In the genomic region with DNA sequence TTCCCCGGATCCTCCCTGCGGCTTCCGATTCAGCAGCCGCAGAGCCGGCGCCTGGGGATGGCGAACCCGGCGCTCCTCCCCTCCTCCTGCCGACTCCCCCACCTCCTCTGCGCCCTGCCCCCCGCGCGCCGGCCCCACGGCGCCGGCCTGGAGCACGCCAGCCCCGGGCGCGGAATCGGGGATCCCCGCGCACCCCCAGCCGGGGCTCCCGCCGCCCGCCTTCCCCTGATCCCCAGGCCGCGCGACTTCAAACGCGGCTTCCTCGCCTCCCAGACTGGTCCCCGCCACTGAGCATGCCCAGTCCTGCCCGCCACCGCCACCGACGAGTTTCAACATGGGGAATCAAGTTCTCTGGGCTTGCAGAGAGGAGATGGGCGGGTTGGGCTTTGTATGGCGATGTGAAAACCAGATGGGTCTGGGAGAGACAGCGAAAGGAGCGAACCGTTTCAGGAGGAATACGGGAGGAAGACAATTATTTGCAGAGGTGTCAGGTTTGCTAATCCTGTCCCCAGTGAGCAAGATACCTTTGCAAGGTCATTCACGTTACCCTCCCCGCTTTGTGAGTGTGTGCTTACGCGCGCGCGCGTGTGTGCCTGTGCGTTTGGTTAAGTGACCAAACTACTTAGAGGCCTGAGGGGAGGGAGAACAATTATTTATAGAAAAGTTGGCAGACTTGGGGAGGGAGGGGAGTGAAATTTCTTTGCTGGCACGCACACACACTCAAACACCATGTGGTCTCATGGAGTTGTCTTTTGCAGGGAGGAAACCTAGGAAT, we compare ENCODE assay signal across 8 cellular contexts. TPM values are rescaled to one million over a fixed set of nuclear protein-coding genes. Genes with fewer than 3 reads are reported as not detected.
A peak's percentile ranks its signal among the peaks of the same experiment; 100 is the strongest.
DNase-seq lines count a peak whose midpoint lies in the region; ATAC-seq and TF ChIP-seq lines count a peak whose summit lies in the region.

Gene PANK1, minus strand, starts transcription at position 276 of the 775 bp plus-strand sequence. CDS start 351 bp downstream, outside the sequence.

- peak within 1 kb of the TSS; percentile 75 for H3K4me3 ChIP-seq in SU-DHL-6 (ENCODE audit: insufficient read depth, low read length, poor library complexity, severe bottlenecking)
- H3K4me3 ChIP-seq in adipocyte (ENCODE audit: low read length) = peak within 1 kb of the TSS; percentile 80
- peak within 1 kb of the TSS; percentile 45 to 95 (median 82) for H3K4me3 ChIP-seq in heart left ventricle

- H3K27ac ChIP-seq in SU-DHL-6 (ENCODE audit: low read depth, low read length) (peak within 1 kb of the TSS; percentile 83), heart left ventricle (peak within 1 kb of the TSS; percentile 87 to 99 (median 94))

- DNase-seq in HEK293T (ENCODE audit: extremely low spot score) (peak; percentile 75), MV-4-11 (lab: John Stamatoyannopoulos, UW) (peak; percentile 71), adipocyte (ENCODE audit: low read depth) (peak; percentile 93), heart left ventricle (peak; percentile 72 to 88 (median 81)), posterior cingulate gyrus (peak; percentile 63 to 96 (median 78)), ureter (ENCODE audit: low spot score) (peak; percentile 95)

- TF ChIP-seq POLR2A in GM10847 (IDR thresholded peaks at IDR 0.05; ENCODE audit: extremely low read depth, insufficient read length) (peak; percentile 47), heart left ventricle (IDR thresholded peaks at IDR 0.05) (peak in 1 of 2 donors; percentile 51)

- H3K27me3 ChIP-seq in SU-DHL-6 (ENCODE audit: low read length) = no peaks in the 10 kb centered on the region
- H3K27me3 ChIP-seq in adipocyte (replicated peaks; ENCODE audit: control insufficient read depth, insufficient read depth, low read length) = no peaks in the 10 kb centered on the region
- no peaks in the 10 kb centered on the region for H3K27me3 ChIP-seq in heart left ventricle

- no peak for TF ChIP-seq CTCF in SU-DHL-6 (IDR thresholded peaks at IDR 0.05; ENCODE audit: insufficient read depth, low read length, poor library complexity, severe bottlenecking)
- no peak for TF ChIP-seq CTCF in heart left ventricle (IDR thresholded peaks at IDR 0.05)

- peak within 1 kb of the TSS; percentile 79 for H2AFZ ChIP-seq in SU-DHL-6 (ENCODE audit: low read depth, low read length, severe bottlenecking)

- H3K79me2 ChIP-seq in SU-DHL-6 (ENCODE audit: insufficient read depth, low read length) = peaks cover 35% of the 10 kb centered on the region

- no peaks in the 10 kb centered on the region for H3K9me2 ChIP-seq in SU-DHL-6 (replicated peaks; ENCODE audit: insufficient read depth, low read length)

- no peaks in the 10 kb centered on the region for H3K36me3 ChIP-seq in SU-DHL-6 (ENCODE audit: low read length)
- no peaks in the 10 kb centered on the region for H3K36me3 ChIP-seq in adipocyte (ENCODE audit: control insufficient read depth, insufficient read depth, low read length, severe bottlenecking)
- no peaks in the 10 kb centered on the region for H3K36me3 ChIP-seq in heart left ventricle

- H3F3A ChIP-seq in SU-DHL-6 (ENCODE audit: insufficient read depth) = peaks cover 16% of the 10 kb centered on the region

- ATAC-seq in heart left ventricle = peak; percentile 67 to 73 (median 70)

- H3K9me3 ChIP-seq in SU-DHL-6 (ENCODE audit: insufficient read depth, low read length) = no peaks in the 10 kb centered on the region
- H3K9me3 ChIP-seq in adipocyte (ENCODE audit: control insufficient read depth, low read length) = peaks cover 5% of the 10 kb centered on the region
- no peaks in the 10 kb centered on the region for H3K9me3 ChIP-seq in heart left ventricle

- WGBS in heart left ventricle, 4 donors = 0 to 1% (median 1%) methylated on average over 21 to 56 of the region's 56 CpGs

- H3K9ac ChIP-seq in SU-DHL-6 (ENCODE audit: low read length) = peak within 1 kb of the TSS; percentile 93
- peak within 1 kb of the TSS; percentile 92 for H3K9ac ChIP-seq in adipocyte (ENCODE audit: low read length)

- CTCF ChIA-PET in HEK293T (lab: Yijun Ruan, JAX) = no interaction called here

- peaks cover 30% of the 10 kb centered on the region for H3K4me1 ChIP-seq in adipocyte (ENCODE audit: control insufficient read depth, insufficient read depth, low read length)
- H3K4me1 ChIP-seq in heart left ventricle = peaks cover 0 to 35% (median 15%) of the 10 kb centered on the region in 12 donors

- intact Hi-C loops in heart left ventricle (cut with DNase I) = loop anchor here in 8 of 10 donors (1.0 to 5.0 kb wide), 8 partner anchors 48 to 57 kb away; partner anchors contain the start of gene KIF20B (in 6 of the 8)
- intact Hi-C loops in posterior cingulate gyrus (cut with DNase I) = loop anchor here (2.0 to 10.0 kb wide), 2 partner anchors 56 to 220 kb away; partner anchors contain the start of gene KIF20B

- H3K4me2 ChIP-seq in SU-DHL-6 (ENCODE audit: low read depth, low read length, poor library complexity, severe bottlenecking) = peak within 1 kb of the TSS; percentile 89

- POLR2A ChIA-PET in HEK293T (lab: Yijun Ruan, JAX) = interaction anchor here (2.3 to 2.5 kb wide), 2 partner anchors 56 kb away, joined by 12 to 29 read pairs; partner anchors contain the start of gene KIF20B

- peaks cover 8% of the 10 kb centered on the region; the same call in 1 of the 2 replicates for H4K20me1 ChIP-seq in SU-DHL-6 (ENCODE audit: low read depth, low read length)

TF ChIP-seq in HEK293T, 16 proteins besides CTCF, POLR2A, EP300 and RAD21:
- TF ChIP-seq FOXK2 (IDR thresholded peaks at IDR 0.05) (no peak), TARDBP (IDR thresholded peaks at IDR 0.05) (no peak), ARNT (IDR thresholded peaks at IDR 0.05) (peak; percentile 78), L3MBTL2 (conservative IDR thresholded peaks at IDR 0.05) (peak; percentile 78), FOXA1 (IDR thresholded peaks at IDR 0.05) (no peak), FOXM1 (IDR thresholded peaks at IDR 0.05; ENCODE audit: borderline replicate concordance) (no peak), CTBP1 (IDR thresholded peaks at IDR 0.05; ENCODE audit: borderline replicate concordance) (no peak), PKNOX1 (IDR thresholded peaks at IDR 0.05) (0 out of 2 replicates have a peak, but pooled peaks have one; percentile 0), ELF4 (IDR thresholded peaks at IDR 0.05) (no peak), BHLHE40 (IDR thresholded peaks at IDR 0.05; ENCODE audit: borderline replicate concordance) (no peak), NFRKB (IDR thresholded peaks at IDR 0.05) (no peak)

RNA-seq across cellular contexts. Expression of gene PANK1, which starts in this region (rescaled TPM):
- 10 to 100 TPM in 8 of 9 donors, 1 to 10 TPM in 1; 9.6 to 24.7 (median 19.1) TPM for total RNA-seq in heart left ventricle
- 1 to 10 TPM; 3.6 to 8.4 TPM for polyA plus RNA-seq in heart left ventricle
- 4.8 TPM for total RNA-seq in ureter

Comparison
In these comparisons a context has a peak if more than half of its experiments do, and no peak if none do; other contexts are left out.
1. Peak in every context shown above with its lines: DNase-seq, ATAC-seq, H3K4me3 ChIP-seq and H3K27ac ChIP-seq.